ENCODE assay signal across 1 cellular context in the genomic region with DNA sequence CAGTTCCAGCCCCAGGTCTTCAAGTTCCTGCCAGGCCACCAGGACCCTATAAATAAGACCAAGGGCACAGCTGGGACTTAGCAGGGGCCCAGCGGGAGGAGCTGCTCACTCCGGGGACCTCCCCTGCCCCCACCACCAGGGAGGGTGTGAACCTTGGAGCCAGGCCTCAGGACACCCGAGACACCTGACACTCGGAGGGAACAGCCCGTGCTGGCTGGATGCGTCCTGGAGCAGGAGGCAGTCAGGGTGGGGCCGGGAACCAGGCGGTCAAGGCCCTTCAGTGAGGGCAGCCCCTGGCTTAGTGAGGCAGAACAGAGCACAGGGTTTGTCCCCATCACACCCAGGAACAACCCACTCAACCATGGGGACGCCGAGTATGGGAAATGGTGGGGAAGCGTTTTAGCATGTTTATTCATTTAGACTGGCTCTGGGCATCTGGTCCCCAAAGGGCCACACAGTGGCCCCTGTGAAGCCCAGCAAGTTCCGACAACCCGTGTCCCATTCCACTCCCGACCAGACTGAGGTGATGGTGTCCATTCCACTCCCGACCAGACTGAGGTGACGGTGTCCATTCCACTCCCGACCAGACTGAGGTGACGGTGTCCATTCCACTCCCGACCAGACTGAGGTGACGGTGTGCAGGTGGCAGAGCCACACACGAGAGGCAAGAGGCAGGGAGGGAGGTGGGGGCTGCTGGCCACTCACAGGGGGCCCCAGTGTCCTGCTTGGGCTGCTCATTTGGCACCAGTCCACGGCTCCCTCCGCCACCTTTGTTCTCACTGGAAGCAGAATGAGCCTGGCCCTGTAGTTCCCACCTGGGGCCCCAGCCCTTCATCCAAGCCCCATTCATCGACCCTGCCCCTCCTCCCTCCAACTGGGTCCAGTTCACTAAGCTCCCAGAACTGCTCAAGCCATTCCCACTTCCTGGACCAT.
TF ChIP-seq lines count a peak whose summit lies in the region.

No MANE protein-coding gene starts in this region.

TF ChIP-seq in HepG2, 621 proteins besides CTCF, POLR2A, EP300 and RAD21 (continued from another document and continues in another):
- TF ChIP-seq, protein P1, sequence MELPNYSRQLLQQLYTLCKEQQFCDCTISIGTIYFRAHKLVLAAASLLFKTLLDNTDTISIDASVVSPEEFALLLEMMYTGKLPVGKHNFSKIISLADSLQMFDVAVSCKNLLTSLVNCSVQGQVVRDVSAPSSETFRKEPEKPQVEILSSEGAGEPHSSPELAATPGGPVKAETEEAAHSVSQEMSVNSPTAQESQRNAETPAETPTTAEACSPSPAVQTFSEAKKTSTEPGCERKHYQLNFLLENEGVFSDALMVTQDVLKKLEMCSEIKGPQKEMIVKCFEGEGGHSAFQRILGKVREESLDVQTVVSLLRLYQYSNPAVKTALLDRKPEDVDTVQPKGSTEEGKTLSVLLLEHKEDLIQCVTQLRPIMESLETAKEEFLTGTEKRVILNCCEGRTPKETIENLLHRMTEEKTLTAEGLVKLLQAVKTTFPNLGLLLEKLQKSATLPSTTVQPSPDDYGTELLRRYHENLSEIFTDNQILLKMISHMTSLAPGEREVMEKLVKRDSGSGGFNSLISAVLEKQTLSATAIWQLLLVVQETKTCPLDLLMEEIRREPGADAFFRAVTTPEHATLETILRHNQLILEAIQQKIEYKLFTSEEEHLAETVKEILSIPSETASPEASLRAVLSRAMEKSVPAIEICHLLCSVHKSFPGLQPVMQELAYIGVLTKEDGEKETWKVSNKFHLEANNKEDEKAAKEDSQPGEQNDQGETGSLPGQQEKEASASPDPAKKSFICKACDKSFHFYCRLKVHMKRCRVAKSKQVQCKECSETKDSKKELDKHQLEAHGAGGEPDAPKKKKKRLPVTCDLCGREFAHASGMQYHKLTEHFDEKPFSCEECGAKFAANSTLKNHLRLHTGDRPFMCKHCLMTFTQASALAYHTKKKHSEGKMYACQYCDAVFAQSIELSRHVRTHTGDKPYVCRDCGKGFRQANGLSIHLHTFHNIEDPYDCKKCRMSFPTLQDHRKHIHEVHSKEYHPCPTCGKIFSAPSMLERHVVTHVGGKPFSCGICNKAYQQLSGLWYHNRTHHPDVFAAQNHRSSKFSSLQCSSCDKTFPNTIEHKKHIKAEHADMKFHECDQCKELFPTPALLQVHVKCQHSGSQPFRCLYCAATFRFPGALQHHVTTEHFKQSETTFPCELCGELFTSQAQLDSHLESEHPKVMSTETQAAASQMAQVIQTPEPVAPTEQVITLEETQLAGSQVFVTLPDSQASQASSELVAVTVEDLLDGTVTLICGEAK (IDR thresholded peaks at IDR 0.05): no peak
- TF ChIP-seq, protein P1 (CRISPR knock-in tag; IDR thresholded peaks at IDR 0.05): no peak
- TF ChIP-seq, protein P2, sequence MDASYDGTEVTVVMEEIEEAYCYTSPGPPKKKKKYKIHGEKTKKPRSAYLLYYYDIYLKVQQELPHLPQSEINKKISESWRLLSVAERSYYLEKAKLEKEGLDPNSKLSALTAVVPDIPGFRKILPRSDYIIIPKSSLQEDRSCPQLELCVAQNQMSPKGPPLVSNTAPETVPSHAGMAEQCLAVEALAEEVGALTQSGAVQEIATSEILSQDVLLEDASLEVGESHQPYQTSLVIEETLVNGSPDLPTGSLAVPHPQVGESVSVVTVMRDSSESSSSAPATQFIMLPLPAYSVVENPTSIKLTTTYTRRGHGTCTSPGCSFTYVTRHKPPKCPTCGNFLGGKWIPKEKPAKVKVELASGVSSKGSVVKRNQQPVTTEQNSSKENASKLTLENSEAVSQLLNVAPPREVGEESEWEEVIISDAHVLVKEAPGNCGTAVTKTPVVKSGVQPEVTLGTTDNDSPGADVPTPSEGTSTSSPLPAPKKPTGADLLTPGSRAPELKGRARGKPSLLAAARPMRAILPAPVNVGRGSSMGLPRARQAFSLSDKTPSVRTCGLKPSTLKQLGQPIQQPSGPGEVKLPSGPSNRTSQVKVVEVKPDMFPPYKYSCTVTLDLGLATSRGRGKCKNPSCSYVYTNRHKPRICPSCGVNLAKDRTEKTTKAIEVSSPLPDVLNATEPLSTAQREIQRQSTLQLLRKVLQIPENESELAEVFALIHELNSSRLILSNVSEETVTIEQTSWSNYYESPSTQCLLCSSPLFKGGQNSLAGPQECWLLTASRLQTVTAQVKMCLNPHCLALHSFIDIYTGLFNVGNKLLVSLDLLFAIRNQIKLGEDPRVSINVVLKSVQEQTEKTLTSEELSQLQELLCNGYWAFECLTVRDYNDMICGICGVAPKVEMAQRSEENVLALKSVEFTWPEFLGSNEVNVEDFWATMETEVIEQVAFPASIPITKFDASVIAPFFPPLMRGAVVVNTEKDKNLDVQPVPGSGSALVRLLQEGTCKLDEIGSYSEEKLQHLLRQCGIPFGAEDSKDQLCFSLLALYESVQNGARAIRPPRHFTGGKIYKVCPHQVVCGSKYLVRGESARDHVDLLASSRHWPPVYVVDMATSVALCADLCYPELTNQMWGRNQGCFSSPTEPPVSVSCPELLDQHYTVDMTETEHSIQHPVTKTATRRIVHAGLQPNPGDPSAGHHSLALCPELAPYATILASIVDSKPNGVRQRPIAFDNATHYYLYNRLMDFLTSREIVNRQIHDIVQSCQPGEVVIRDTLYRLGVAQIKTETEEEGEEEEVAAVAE (CRISPR knock-in tag; IDR thresholded peaks at IDR 0.05; ENCODE audit: borderline replicate concordance): no peak; the same call in 1 of the 2 replicates
- TF ChIP-seq ZNF672 (CRISPR knock-in tag; IDR thresholded peaks at IDR 0.05) (peak; percentile 87; the same call in 1 of the 2 replicates), ZNF205 (CRISPR knock-in tag; IDR thresholded peaks at IDR 0.05) (no peak), SKI (IDR thresholded peaks at IDR 0.05; ENCODE audit: partially characterized antibody) (peak; percentile 10), CAMTA2 (CRISPR knock-in tag; IDR thresholded peaks at IDR 0.05; ENCODE audit: borderline replicate concordance) (no peak), ZBTB7A (CRISPR knock-in tag; IDR thresholded peaks at IDR 0.05) (peak; percentile 68; the same call in 1 of the 2 replicates), ZNF510 (CRISPR knock-in tag; IDR thresholded peaks at IDR 0.05; ENCODE audit: low read depth) (no peak), POGZ (CRISPR knock-in tag; IDR thresholded peaks at IDR 0.05) (no peak; the same call in 1 of the 2 replicates), FLYWCH1 (CRISPR knock-in tag; IDR thresholded peaks at IDR 0.05) (no peak), TEAD2 (CRISPR knock-in tag; IDR thresholded peaks at IDR 0.05) (no peak), PAWR (CRISPR knock-in tag; IDR thresholded peaks at IDR 0.05; ENCODE audit: borderline replicate concordance) (no peak), ZNF567 (CRISPR knock-in tag; IDR thresholded peaks at IDR 0.05; ENCODE audit: borderline replicate concordance) (0 out of 2 replicates have a peak, but pooled peaks have one; percentile 62), IRF2 (CRISPR knock-in tag; IDR thresholded peaks at IDR 0.05) (peak; percentile 9; the same call in 1 of the 2 replicates), HOXA5 (CRISPR knock-in tag; IDR thresholded peaks at IDR 0.05) (no peak), ZNF839 (CRISPR knock-in tag; IDR thresholded peaks at IDR 0.05; ENCODE audit: borderline replicate concordance) (no peak), ZNF253 (CRISPR knock-in tag; IDR thresholded peaks at IDR 0.05; ENCODE audit: borderline replicate concordance) (no peak)
- TF ChIP-seq, protein P3, sequence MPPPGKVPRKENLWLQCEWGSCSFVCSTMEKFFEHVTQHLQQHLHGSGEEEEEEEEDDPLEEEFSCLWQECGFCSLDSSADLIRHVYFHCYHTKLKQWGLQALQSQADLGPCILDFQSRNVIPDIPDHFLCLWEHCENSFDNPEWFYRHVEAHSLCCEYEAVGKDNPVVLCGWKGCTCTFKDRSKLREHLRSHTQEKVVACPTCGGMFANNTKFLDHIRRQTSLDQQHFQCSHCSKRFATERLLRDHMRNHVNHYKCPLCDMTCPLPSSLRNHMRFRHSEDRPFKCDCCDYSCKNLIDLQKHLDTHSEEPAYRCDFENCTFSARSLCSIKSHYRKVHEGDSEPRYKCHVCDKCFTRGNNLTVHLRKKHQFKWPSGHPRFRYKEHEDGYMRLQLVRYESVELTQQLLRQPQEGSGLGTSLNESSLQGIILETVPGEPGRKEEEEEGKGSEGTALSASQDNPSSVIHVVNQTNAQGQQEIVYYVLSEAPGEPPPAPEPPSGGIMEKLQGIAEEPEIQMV (CRISPR knock-in tag; IDR thresholded peaks at IDR 0.05; ENCODE audit: low read depth): no peak
- TF ChIP-seq, protein P4, sequence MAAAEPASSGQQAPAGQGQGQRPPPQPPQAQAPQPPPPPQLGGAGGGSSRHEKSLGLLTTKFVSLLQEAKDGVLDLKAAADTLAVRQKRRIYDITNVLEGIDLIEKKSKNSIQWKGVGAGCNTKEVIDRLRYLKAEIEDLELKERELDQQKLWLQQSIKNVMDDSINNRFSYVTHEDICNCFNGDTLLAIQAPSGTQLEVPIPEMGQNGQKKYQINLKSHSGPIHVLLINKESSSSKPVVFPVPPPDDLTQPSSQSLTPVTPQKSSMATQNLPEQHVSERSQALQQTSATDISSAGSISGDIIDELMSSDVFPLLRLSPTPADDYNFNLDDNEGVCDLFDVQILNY (CRISPR knock-in tag; conservative IDR thresholded peaks at IDR 0.05): no peak
- TF ChIP-seq, protein P5, sequence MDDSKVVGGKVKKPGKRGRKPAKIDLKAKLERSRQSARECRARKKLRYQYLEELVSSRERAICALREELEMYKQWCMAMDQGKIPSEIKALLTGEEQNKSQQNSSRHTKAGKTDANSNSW (CRISPR knock-in tag; IDR thresholded peaks at IDR 0.05; ENCODE audit: borderline replicate concordance): no peak
- TF ChIP-seq, protein P6, sequence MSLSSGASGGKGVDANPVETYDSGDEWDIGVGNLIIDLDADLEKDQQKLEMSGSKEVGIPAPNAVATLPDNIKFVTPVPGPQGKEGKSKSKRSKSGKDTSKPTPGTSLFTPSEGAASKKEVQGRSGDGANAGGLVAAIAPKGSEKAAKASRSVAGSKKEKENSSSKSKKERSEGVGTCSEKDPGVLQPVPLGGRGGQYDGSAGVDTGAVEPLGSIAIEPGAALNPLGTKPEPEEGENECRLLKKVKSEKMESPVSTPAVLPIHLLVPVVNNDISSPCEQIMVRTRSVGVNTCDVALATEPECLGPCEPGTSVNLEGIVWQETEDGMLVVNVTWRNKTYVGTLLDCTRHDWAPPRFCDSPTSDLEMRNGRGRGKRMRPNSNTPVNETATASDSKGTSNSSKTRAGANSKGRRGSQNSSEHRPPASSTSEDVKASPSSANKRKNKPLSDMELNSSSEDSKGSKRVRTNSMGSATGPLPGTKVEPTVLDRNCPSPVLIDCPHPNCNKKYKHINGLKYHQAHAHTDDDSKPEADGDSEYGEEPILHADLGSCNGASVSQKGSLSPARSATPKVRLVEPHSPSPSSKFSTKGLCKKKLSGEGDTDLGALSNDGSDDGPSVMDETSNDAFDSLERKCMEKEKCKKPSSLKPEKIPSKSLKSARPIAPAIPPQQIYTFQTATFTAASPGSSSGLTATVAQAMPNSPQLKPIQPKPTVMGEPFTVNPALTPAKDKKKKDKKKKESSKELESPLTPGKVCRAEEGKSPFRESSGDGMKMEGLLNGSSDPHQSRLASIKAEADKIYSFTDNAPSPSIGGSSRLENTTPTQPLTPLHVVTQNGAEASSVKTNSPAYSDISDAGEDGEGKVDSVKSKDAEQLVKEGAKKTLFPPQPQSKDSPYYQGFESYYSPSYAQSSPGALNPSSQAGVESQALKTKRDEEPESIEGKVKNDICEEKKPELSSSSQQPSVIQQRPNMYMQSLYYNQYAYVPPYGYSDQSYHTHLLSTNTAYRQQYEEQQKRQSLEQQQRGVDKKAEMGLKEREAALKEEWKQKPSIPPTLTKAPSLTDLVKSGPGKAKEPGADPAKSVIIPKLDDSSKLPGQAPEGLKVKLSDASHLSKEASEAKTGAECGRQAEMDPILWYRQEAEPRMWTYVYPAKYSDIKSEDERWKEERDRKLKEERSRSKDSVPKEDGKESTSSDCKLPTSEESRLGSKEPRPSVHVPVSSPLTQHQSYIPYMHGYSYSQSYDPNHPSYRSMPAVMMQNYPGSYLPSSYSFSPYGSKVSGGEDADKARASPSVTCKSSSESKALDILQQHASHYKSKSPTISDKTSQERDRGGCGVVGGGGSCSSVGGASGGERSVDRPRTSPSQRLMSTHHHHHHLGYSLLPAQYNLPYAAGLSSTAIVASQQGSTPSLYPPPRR (CRISPR knock-in tag; IDR thresholded peaks at IDR 0.05; ENCODE audit: borderline replicate concordance): peak; percentile 64; the same call in 1 of the 2 replicates
